ENCODE assay signal across 8 cellular contexts in genomic region chr3:179768080-179768479, GRCh38.
DNase-seq lines count a peak whose midpoint lies in the region; ATAC-seq and TF ChIP-seq lines count a peak whose summit lies in the region.

No MANE protein-coding gene starts in this region.

- CTCF ChIA-PET in BJ (lab: Yijun Ruan, JAX), result interaction anchor here (0.6 to 2.4 kb wide), 7 partner anchors 13 to 834 kb away, joined by 3 to 12 read pairs (median 3); partner anchors contain the start of gene TTC14

- H3K4me3 ChIP-seq in BJ (ENCODE audit: low read depth, low read length), result no peak overlapping the region
- no peak overlapping the region for H3K4me3 ChIP-seq in foreskin fibroblast (ENCODE audit: low read depth in 1 of 2, low read length in 2 of 2)
- H3K4me3 ChIP-seq in testis, result no peak overlapping the region

- peaks cover 2% of the 10 kb centered on the region; the same call in 1 of the 2 replicates for H3K36me3 ChIP-seq in BJ (ENCODE audit: control insufficient read depth, insufficient read depth, low read length)
- H3K36me3 ChIP-seq in testis (ENCODE audit: low read depth, missing control alignments), result no peaks in the 10 kb centered on the region

- TF ChIP-seq CTCF in BJ (IDR thresholded peaks at IDR 0.05; ENCODE audit: insufficient read depth, low read depth, low read length), result peak; percentile 72
- TF ChIP-seq CTCF in foreskin fibroblast (IDR thresholded peaks at IDR 0.05; ENCODE audit: low read depth, low read length), result peak; percentile 70
- peak in 1 of 3 experiments; percentile 9 for TF ChIP-seq CTCF in testis (IDR thresholded peaks at IDR 0.05)

- no peak for TF ChIP-seq POLR2A in testis (IDR thresholded peaks at IDR 0.05)

- POLR2A ChIA-PET in BJ (lab: Charles Lee), result no interaction called here

- whole genome bisulfite sequencing in testis, 2 donors, result 60 to 72% methylated on average over 3 of the region's 3 CpGs

- intact Hi-C loops in testis (cut with DNase I; ENCODE audit: low total_unique reads), result no loop called here

- H3K4me1 ChIP-seq in testis, result no peaks in the 10 kb centered on the region

- H3K27me3 ChIP-seq in BJ (ENCODE audit: control insufficient read depth, insufficient read depth, low read length) (no peaks in the 10 kb centered on the region), testis (no peaks in the 10 kb centered on the region)

- no peak overlapping the region for H3K27ac ChIP-seq in testis

- DNase-seq in BJ (ENCODE audit: low read depth) (peak; percentile 3), HCEC 1CT (peak; percentile 61), RKO (ENCODE audit: low spot score) (peak; percentile 25), foreskin fibroblast (peak; percentile 67 to 88), testis (peak; percentile 22), GM19238 (ENCODE audit: insufficient read length, low spot score) (no peak)

- no peak for ATAC-seq in GM18520 (IDR thresholded peaks at IDR 0.05; ENCODE audit: unreplicated experiment)
- no peak for ATAC-seq in HG02840 (IDR thresholded peaks at IDR 0.05; ENCODE audit: low FRiP score, unreplicated experiment)

- no peaks in the 10 kb centered on the region for H3K9me3 ChIP-seq in testis
